Comparison of ENCODE assay signal across 15 cellular contexts in the genomic region with DNA sequence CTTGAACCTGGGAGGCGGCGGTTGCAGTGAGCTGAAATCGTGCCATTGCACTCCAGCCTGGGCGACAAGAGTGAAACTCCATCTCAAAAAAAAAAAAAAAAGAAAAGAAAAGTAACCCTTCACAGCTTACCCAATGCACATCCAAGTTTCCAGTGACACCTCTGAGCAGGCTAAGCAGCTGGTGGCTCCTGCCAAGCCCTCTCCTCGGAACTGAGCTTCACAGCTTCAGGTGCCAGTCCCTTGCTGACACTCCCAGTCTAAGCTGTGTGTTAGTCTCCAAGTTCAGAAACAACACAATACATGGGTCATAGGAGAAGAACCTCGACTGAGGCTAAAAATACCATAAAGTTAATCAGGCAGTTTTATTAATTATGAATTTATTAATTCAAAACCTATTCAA. TPM values are rescaled to one million over a fixed set of nuclear protein-coding genes. Genes with fewer than 3 reads are reported as not detected.
DNase-seq lines count a peak whose midpoint lies in the region; ATAC-seq, FAIRE-seq and TF ChIP-seq lines count a peak whose summit lies in the region.
"Had no signal": no experiment of that assay in that cellular context is flagged by ENCODE, and none has a peak within 500 bp of the region (broad histone marks: within the 10 kb centered on the region; RNA-seq: fewer than 3 reads in every experiment).

No MANE protein-coding gene starts in this region.

- peaks cover 4% of the 10 kb centered on the region for H3K36me3 ChIP-seq in right atrium auricular region
- H3K36me3 ChIP-seq in keratinocyte (ENCODE audit: control insufficient read depth in 2 of 2, extremely low read depth in 1 of 2, insufficient read depth in 2 of 2, low read length in 2 of 2): peaks cover 13 to 53% of the 10 kb centered on the region in 2 experiments
- H3K36me3 ChIP-seq in gastrocnemius medialis: no peaks in the 10 kb centered on the region
- H3K36me3 ChIP-seq in mucosa of descending colon (ENCODE audit: low read depth): no peaks in the 10 kb centered on the region
- H3K36me3 ChIP-seq: brain microvascular endothelial cell, neutrophil had no signal

- TF ChIP-seq CTCF in right atrium auricular region (IDR thresholded peaks at IDR 0.05) (no peak), keratinocyte (optimal IDR thresholded peaks at IDR 0.05 in 1 of 3, IDR thresholded peaks at IDR 0.05 in 1 of 3, conservative IDR thresholded peaks at IDR 0.05 in 1 of 3; ENCODE audit: extremely low read depth in 1 of 3, insufficient read depth in 2 of 3, low read length in 3 of 3) (no peak), gastrocnemius medialis (IDR thresholded peaks at IDR 0.05 in 4 of 5, conservative IDR thresholded peaks at IDR 0.05 in 1 of 5) (no peak), foreskin fibroblast (IDR thresholded peaks at IDR 0.05; ENCODE audit: low read depth, low read length) (no peak), mucosa of descending colon (IDR thresholded peaks at IDR 0.05) (no peak)

- H2AFZ ChIP-seq in keratinocyte (ENCODE audit: control insufficient read depth, low read length): no peak overlapping the region

- H3K4me2 ChIP-seq in keratinocyte (ENCODE audit: control insufficient read depth, extremely low read depth, insufficient read depth, low read depth, low read length): peak overlapping the region; percentile 32

- peak overlapping the region; percentile 37 for H3K9ac ChIP-seq in keratinocyte (ENCODE audit: control insufficient read depth, extremely low read depth, insufficient read depth, low read length)

- H3K79me2 ChIP-seq in keratinocyte (ENCODE audit: control insufficient read depth, insufficient read depth, low read length): peaks cover 94% of the 10 kb centered on the region

- dilution Hi-C loops in keratinocyte (cut with MboI; ENCODE audit: extremely low pct_ligation_motif_present, low sequenced_read_pairs): no loop called here

- intact Hi-C loops in Right ventricle myocardium superior (cut with DNase I): no loop called here
- intact Hi-C loops in gastrocnemius medialis (cut with DNase I; ENCODE audit: low total_unique reads): no loop called here
- intact Hi-C loops in mucosa of descending colon (cut with DNase I, micrococcal nuclease): no loop called here

- no peak for FAIRE-seq in keratinocyte (lab: Jason Lieb, UNC)
- FAIRE-seq: GM12892 had no signal

- H3K27ac ChIP-seq in right atrium auricular region: peak overlapping the region; percentile 92 to 94
- H3K27ac ChIP-seq in keratinocyte (ENCODE audit: control insufficient read depth, insufficient read depth, low read length): peak overlapping the region; percentile 58
- peak overlapping the region; percentile 36 to 85 (median 82) for H3K27ac ChIP-seq in gastrocnemius medialis
- H3K27ac ChIP-seq: brain microvascular endothelial cell, neutrophil had no signal

- H3K9me3 ChIP-seq in right atrium auricular region (no peaks in the 10 kb centered on the region), keratinocyte (ENCODE audit: control insufficient read depth, low read depth, low read length) (no peaks in the 10 kb centered on the region), gastrocnemius medialis (no peaks in the 10 kb centered on the region), mucosa of descending colon (no peaks in the 10 kb centered on the region)
- H3K9me3 ChIP-seq: neutrophil had no signal

- no peak overlapping the region for H3K4me3 ChIP-seq in right atrium auricular region
- no peak overlapping the region for H3K4me3 ChIP-seq in keratinocyte (ENCODE audit: control insufficient read depth in 2 of 3, extremely low read depth in 1 of 3, insufficient read depth in 2 of 3, low read depth in 1 of 3, low read length in 3 of 3)
- H3K4me3 ChIP-seq in gastrocnemius medialis: no peak overlapping the region
- no peak overlapping the region for H3K4me3 ChIP-seq in foreskin fibroblast (ENCODE audit: low read depth in 1 of 2, low read length in 2 of 2)
- H3K4me3 ChIP-seq in mucosa of descending colon: no peak overlapping the region

- H3K27me3 ChIP-seq in right atrium auricular region (no peaks in the 10 kb centered on the region), keratinocyte (ENCODE audit: control insufficient read depth, extremely low read depth, insufficient read depth, low read length) (no peaks in the 10 kb centered on the region), gastrocnemius medialis (no peaks in the 10 kb centered on the region)
- H3K27me3 ChIP-seq: brain microvascular endothelial cell had no signal

- peaks cover 9% of the 10 kb centered on the region for H3K9me1 ChIP-seq in keratinocyte (ENCODE audit: control insufficient read depth, extremely low read depth, insufficient read depth, low read length)

- in situ Hi-C loops in gastrocnemius medialis (cut with MboI; ENCODE audit: low sequenced_read_pairs in 4 of 4): no loop called here

- H3K4me1 ChIP-seq in right atrium auricular region: peaks cover 0 to 57% of the 10 kb centered on the region in 2 donors
- peaks cover 84% of the 10 kb centered on the region for H3K4me1 ChIP-seq in keratinocyte (ENCODE audit: control insufficient read depth, extremely low read depth, insufficient read depth, low read length)
- H3K4me1 ChIP-seq in gastrocnemius medialis: peaks cover 32 to 37% of the 10 kb centered on the region in 2 donors
- peaks cover 90% of the 10 kb centered on the region for H3K4me1 ChIP-seq in mucosa of descending colon (ENCODE audit: low read depth)

- ATAC-seq in Right ventricle myocardium superior (ENCODE audit: poor library complexity) (no peak), gastrocnemius medialis (peak; percentile 70 to 83), mucosa of descending colon (no peak)

- peaks cover 6% of the 10 kb centered on the region for H4K20me1 ChIP-seq in keratinocyte (ENCODE audit: control insufficient read depth, extremely low read depth, insufficient read depth, low read length)

- DNase-seq in right atrium auricular region (ENCODE audit: low spot score): no peak
- DNase-seq in Right ventricle myocardium superior: no peak
- DNase-seq in keratinocyte (ENCODE audit: low read depth, low spot score): no peak
- peak; percentile 42 to 75 for DNase-seq in gastrocnemius medialis
- DNase-seq in foreskin fibroblast: no peak
- DNase-seq in mucosa of descending colon: no peak
- DNase-seq in stimulated activated CD4-positive, alpha-beta T cell treated with anti-CD3 and anti-CD28 coated beads, Interleukin-2, amount 100 ng/mL, for 48 hours: no peak
- DNase-seq in T1000 (lab: John Stamatoyannopoulos, UW): no peak
- DNase-seq: activated CD4-positive, alpha-beta memory T cell treated with anti-CD3 and anti-CD28 coated beads for 36 hours; activated CD4-positive, CD25-positive, alpha-beta regulatory T cell; brain microvascular endothelial cell; KBM-7; NCI-H187 had no signal

- no peak for TF ChIP-seq POLR2A in gastrocnemius medialis (IDR thresholded peaks at IDR 0.05)

RNA-seq across cellular contexts. Expression of a gene that starts 7.9 kb away (rescaled TPM):
- total RNA-seq in right atrium auricular region (100 to 1,000 TPM; 126 to 230 TPM), Right ventricle myocardium superior (51.9 TPM), gastrocnemius medialis (10 to 100 TPM; 26.7 to 50.6 (median 48.4) TPM), mucosa of descending colon (100 to 1,000 TPM; 452 to 723 (median 672) TPM)
- 922 to 1,166 TPM (median 1,084 TPM) in 3 replicates for polyA plus RNA-seq in keratinocyte
- polyA plus RNA-seq in keratinocyte (2011; ENCODE audit: low read depth): 172 TPM
- polyA plus RNA-seq in keratinocyte (2011; cell fraction: cytosol; rRNA removed): 591 and 749 TPM in 2 replicates
- 1,144 and 1,488 TPM in 2 replicates for polyA plus RNA-seq in keratinocyte (2011; cell fraction: nucleus; rRNA removed)
- 605 and 776 TPM in 2 replicates for polyA plus RNA-seq in keratinocyte (2012; ENCODE audit: low replicate concordance)
- 431 to 802 TPM (median 750 TPM) in 3 replicates for polyA minus RNA-seq in keratinocyte
- polyA minus RNA-seq in keratinocyte (2011; cell fraction: cytosol; rRNA and poly(A)+ RNA removed): 467 TPM
- 442 and 537 TPM in 2 replicates for polyA minus RNA-seq in keratinocyte (2011; cell fraction: nucleus; rRNA and poly(A)+ RNA removed)

Comparison
In these comparisons a context has a peak if more than half of its experiments do, and no peak if none do; other contexts are left out.
1. DNase-seq: peak in gastrocnemius medialis (2 of 2); none in right atrium auricular region (single experiment), Right ventricle myocardium superior (single experiment), keratinocyte (single experiment), foreskin fibroblast (0 of 2), mucosa of descending colon (0 of 3), stimulated activated CD4-positive, alpha-beta T cell treated with anti-CD3 and anti-CD28 coated beads, Interleukin-2, amount 100 ng/mL, for 48 hours (0 of 2) and T1000 (single experiment).
2. ATAC-seq: peak in gastrocnemius medialis (2 of 2); none in Right ventricle myocardium superior (single experiment) and mucosa of descending colon (single experiment).
3. Peak in every context shown above with its lines, with median percentiles within 50 percentile points of each other: H3K27ac ChIP-seq.